In genomic region chr12:49642370-49642802, GRCh38 we compare ENCODE assay signal across 1 cellular context.
TF ChIP-seq lines count a peak whose summit lies in the region.

No MANE protein-coding gene starts in this region.

TF ChIP-seq in HepG2, 621 proteins besides CTCF, POLR2A, EP300 and RAD21 (continued from another document and continues in another):
- TF ChIP-seq TFDP1 (CRISPR knock-in tag; IDR thresholded peaks at IDR 0.05; ENCODE audit: borderline replicate concordance) (peak; percentile 29; the same call in 1 of the 2 replicates), NCOR1 (IDR thresholded peaks at IDR 0.05; ENCODE audit: borderline replicate concordance, low read length) (no peak), ZNF275 (CRISPR knock-in tag; IDR thresholded peaks at IDR 0.05; ENCODE audit: borderline replicate concordance) (no peak), ZBTB26 (CRISPR knock-in tag; IDR thresholded peaks at IDR 0.05; ENCODE audit: borderline replicate concordance) (no peak; the same call in 1 of the 2 replicates), DMTF1 (CRISPR knock-in tag; IDR thresholded peaks at IDR 0.05) (no peak), POGZ (CRISPR knock-in tag; IDR thresholded peaks at IDR 0.05) (peak; percentile 52), ZSCAN21 (CRISPR knock-in tag; IDR thresholded peaks at IDR 0.05; ENCODE audit: borderline replicate concordance) (peak; percentile 65; the same call in 1 of the 2 replicates), JARID2 (CRISPR knock-in tag; IDR thresholded peaks at IDR 0.05; ENCODE audit: insufficient replicate concordance) (no peak), MTERF4 (CRISPR knock-in tag; IDR thresholded peaks at IDR 0.05) (no peak), MEIS1 (CRISPR knock-in tag; IDR thresholded peaks at IDR 0.05; ENCODE audit: borderline replicate concordance) (no peak), MXD3 (CRISPR knock-in tag; IDR thresholded peaks at IDR 0.05) (no peak), DPF2 (CRISPR knock-in tag; IDR thresholded peaks at IDR 0.05; ENCODE audit: borderline replicate concordance, low read depth) (peak; percentile 58; the same call in 1 of the 2 replicates), ZNF607 (CRISPR knock-in tag; IDR thresholded peaks at IDR 0.05; ENCODE audit: borderline replicate concordance) (no peak; the same call in 1 of the 2 replicates), SNAPC4 (CRISPR knock-in tag; IDR thresholded peaks at IDR 0.05) (no peak), ZSCAN20 (CRISPR knock-in tag; IDR thresholded peaks at IDR 0.05; ENCODE audit: borderline replicate concordance) (no peak), GFI1 (CRISPR knock-in tag; IDR thresholded peaks at IDR 0.05; ENCODE audit: borderline replicate concordance) (no peak), FOXP4 (CRISPR knock-in tag; IDR thresholded peaks at IDR 0.05) (0 out of 2 replicates have a peak, but pooled peaks have one; percentile 27), ZNF605 (CRISPR knock-in tag; IDR thresholded peaks at IDR 0.05) (peak; percentile 55; the same call in 1 of the 2 replicates), TBX2 (CRISPR knock-in tag; IDR thresholded peaks at IDR 0.05; ENCODE audit: borderline replicate concordance) (peak; percentile 51; the same call in 1 of the 2 replicates), MAFG (CRISPR knock-in tag; IDR thresholded peaks at IDR 0.05) (no peak), NFAT5 (CRISPR knock-in tag; IDR thresholded peaks at IDR 0.05) (no peak), KLF6 (CRISPR knock-in tag; IDR thresholded peaks at IDR 0.05) (no peak), ZNF572 (CRISPR knock-in tag; IDR thresholded peaks at IDR 0.05) (no peak), BRD4 (CRISPR knock-in tag; IDR thresholded peaks at IDR 0.05) (peak; percentile 96), CHCHD3 (CRISPR knock-in tag; IDR thresholded peaks at IDR 0.05) (no peak), CEBPZ (IDR thresholded peaks at IDR 0.05; ENCODE audit: low read length) (no peak), MXI1 (IDR thresholded peaks at IDR 0.05; ENCODE audit: borderline replicate concordance, low read depth, low read length) (no peak; the same call in 2 of the 3 replicates), ZNF674 (CRISPR knock-in tag; IDR thresholded peaks at IDR 0.05; ENCODE audit: low read depth) (no peak), CBX2 (IDR thresholded peaks at IDR 0.05; ENCODE audit: low read depth, low read length) (no peak), CBX2 (CRISPR knock-in tag; IDR thresholded peaks at IDR 0.05; ENCODE audit: low read depth) (no peak), ZNF629 (CRISPR knock-in tag; conservative IDR thresholded peaks at IDR 0.05) (no peak; the same call in 1 of the 2 replicates), MTF1 (CRISPR knock-in tag; IDR thresholded peaks at IDR 0.05) (no peak)
